In the genomic region with DNA sequence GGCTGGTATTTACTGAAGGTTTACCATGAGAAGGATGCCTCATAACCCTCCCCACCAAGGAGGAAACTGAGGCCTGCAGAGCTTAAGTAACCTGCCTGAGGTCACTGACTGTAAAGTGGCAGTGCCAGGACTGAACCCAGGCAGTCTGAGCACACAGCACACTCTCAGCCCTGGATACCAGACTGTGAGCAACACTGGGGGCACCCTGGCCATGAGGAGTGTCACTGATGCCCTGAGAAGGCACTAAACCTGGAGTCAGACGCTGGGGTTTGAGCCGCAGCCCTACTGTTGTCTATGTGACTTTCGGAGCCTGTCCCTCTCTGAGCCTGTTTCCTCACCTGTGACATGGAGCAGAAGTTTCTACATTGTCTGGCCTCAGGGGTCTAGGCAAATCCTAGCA, we compare ENCODE assay signal across 2 cellular contexts.
TF ChIP-seq lines count a peak whose summit lies in the region.

No MANE protein-coding gene starts in this region.

TF ChIP-seq in A549, 52 proteins besides CTCF, POLR2A, EP300 and RAD21:
- TF ChIP-seq, protein P1, sequence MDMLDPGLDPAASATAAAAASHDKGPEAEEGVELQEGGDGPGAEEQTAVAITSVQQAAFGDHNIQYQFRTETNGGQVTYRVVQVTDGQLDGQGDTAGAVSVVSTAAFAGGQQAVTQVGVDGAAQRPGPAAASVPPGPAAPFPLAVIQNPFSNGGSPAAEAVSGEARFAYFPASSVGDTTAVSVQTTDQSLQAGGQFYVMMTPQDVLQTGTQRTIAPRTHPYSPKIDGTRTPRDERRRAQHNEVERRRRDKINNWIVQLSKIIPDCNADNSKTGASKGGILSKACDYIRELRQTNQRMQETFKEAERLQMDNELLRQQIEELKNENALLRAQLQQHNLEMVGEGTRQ (IDR thresholded peaks at IDR 0.05): no peak
- TF ChIP-seq RNF2 (IDR thresholded peaks at IDR 0.05; ENCODE audit: borderline replicate concordance, low read depth): no peak
- TF ChIP-seq GATA3 (IDR thresholded peaks at IDR 0.05; ENCODE audit: borderline replicate concordance): no peak
- TF ChIP-seq FOXS1 (CRISPR knock-in tag; IDR thresholded peaks at IDR 0.05): no peak
- TF ChIP-seq, protein P2, sequence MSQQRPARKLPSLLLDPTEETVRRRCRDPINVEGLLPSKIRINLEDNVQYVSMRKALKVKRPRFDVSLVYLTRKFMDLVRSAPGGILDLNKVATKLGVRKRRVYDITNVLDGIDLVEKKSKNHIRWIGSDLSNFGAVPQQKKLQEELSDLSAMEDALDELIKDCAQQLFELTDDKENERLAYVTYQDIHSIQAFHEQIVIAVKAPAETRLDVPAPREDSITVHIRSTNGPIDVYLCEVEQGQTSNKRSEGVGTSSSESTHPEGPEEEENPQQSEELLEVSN (IDR thresholded peaks at IDR 0.05; ENCODE audit: borderline replicate concordance, low read depth): no peak
- no peak for TF ChIP-seq FOSL2 (IDR thresholded peaks at IDR 0.05)
- no peak for TF ChIP-seq FOSL2 (CRISPR knock-in tag; IDR thresholded peaks at IDR 0.05)
- no peak for TF ChIP-seq MAZ (IDR thresholded peaks at IDR 0.05; ENCODE audit: borderline replicate concordance, low read depth, low read length)
- TF ChIP-seq, protein P3, sequence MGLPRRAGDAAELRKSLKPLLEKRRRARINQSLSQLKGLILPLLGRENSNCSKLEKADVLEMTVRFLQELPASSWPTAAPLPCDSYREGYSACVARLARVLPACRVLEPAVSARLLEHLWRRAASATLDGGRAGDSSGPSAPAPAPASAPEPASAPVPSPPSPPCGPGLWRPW (IDR thresholded peaks at IDR 0.05): no peak
- TF ChIP-seq, protein P4, sequence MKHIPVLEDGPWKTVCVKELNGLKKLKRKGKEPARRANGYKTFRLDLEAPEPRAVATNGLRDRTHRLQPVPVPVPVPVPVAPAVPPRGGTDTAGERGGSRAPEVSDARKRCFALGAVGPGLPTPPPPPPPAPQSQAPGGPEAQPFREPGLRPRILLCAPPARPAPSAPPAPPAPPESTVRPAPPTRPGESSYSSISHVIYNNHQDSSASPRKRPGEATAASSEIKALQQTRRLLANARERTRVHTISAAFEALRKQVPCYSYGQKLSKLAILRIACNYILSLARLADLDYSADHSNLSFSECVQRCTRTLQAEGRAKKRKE (CRISPR knock-in tag; IDR thresholded peaks at IDR 0.05; ENCODE audit: low read depth): no peak
- TF ChIP-seq RFX5 (IDR thresholded peaks at IDR 0.05): no peak
- no peak for TF ChIP-seq ZSCAN20 (CRISPR knock-in tag; IDR thresholded peaks at IDR 0.05)
- TF ChIP-seq NR3C1 (IDR thresholded peaks at IDR 0.05): no peak
- no peak for TF ChIP-seq FOSB (CRISPR knock-in tag; IDR thresholded peaks at IDR 0.05)

TF ChIP-seq in GM12878, 131 proteins besides CTCF, POLR2A, EP300 and RAD21:
- TF ChIP-seq TCF12 (IDR thresholded peaks at IDR 0.05; ENCODE audit: low read depth, low read length) (no peak), SPI1 (IDR thresholded peaks at IDR 0.05; ENCODE audit: borderline replicate concordance, insufficient read depth, low read depth, low read length) (no peak), SRF (IDR thresholded peaks at IDR 0.05; ENCODE audit: low read depth in 2 of 2, low read length in 2 of 2) (no peak), BACH1 (IDR thresholded peaks at IDR 0.05; ENCODE audit: borderline replicate concordance) (no peak), FOXM1 (IDR thresholded peaks at IDR 0.05; ENCODE audit: low read depth, low read length) (no peak), SMAD5 (IDR thresholded peaks at IDR 0.05; ENCODE audit: low read depth) (no peak), PAX8 (IDR thresholded peaks at IDR 0.05) (no peak)
- TF ChIP-seq, protein P5, sequence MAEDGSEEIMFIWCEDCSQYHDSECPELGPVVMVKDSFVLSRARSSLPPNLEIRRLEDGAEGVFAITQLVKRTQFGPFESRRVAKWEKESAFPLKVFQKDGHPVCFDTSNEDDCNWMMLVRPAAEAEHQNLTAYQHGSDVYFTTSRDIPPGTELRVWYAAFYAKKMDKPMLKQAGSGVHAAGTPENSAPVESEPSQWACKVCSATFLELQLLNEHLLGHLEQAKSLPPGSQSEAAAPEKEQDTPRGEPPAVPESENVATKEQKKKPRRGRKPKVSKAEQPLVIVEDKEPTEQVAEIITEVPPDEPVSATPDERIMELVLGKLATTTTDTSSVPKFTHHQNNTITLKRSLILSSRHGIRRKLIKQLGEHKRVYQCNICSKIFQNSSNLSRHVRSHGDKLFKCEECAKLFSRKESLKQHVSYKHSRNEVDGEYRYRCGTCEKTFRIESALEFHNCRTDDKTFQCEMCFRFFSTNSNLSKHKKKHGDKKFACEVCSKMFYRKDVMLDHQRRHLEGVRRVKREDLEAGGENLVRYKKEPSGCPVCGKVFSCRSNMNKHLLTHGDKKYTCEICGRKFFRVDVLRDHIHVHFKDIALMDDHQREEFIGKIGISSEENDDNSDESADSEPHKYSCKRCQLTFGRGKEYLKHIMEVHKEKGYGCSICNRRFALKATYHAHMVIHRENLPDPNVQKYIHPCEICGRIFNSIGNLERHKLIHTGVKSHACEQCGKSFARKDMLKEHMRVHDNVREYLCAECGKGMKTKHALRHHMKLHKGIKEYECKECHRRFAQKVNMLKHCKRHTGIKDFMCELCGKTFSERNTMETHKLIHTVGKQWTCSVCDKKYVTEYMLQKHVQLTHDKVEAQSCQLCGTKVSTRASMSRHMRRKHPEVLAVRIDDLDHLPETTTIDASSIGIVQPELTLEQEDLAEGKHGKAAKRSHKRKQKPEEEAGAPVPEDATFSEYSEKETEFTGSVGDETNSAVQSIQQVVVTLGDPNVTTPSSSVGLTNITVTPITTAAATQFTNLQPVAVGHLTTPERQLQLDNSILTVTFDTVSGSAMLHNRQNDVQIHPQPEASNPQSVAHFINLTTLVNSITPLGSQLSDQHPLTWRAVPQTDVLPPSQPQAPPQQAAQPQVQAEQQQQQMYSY (CRISPR knock-in tag; IDR thresholded peaks at IDR 0.05): no peak
- TF ChIP-seq, protein P6, sequence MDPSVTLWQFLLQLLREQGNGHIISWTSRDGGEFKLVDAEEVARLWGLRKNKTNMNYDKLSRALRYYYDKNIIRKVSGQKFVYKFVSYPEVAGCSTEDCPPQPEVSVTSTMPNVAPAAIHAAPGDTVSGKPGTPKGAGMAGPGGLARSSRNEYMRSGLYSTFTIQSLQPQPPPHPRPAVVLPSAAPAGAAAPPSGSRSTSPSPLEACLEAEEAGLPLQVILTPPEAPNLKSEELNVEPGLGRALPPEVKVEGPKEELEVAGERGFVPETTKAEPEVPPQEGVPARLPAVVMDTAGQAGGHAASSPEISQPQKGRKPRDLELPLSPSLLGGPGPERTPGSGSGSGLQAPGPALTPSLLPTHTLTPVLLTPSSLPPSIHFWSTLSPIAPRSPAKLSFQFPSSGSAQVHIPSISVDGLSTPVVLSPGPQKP (IDR thresholded peaks at IDR 0.05; ENCODE audit: low read depth, low read length): no peak
